1 cellular context compared by ENCODE assay signal in the genomic region with DNA sequence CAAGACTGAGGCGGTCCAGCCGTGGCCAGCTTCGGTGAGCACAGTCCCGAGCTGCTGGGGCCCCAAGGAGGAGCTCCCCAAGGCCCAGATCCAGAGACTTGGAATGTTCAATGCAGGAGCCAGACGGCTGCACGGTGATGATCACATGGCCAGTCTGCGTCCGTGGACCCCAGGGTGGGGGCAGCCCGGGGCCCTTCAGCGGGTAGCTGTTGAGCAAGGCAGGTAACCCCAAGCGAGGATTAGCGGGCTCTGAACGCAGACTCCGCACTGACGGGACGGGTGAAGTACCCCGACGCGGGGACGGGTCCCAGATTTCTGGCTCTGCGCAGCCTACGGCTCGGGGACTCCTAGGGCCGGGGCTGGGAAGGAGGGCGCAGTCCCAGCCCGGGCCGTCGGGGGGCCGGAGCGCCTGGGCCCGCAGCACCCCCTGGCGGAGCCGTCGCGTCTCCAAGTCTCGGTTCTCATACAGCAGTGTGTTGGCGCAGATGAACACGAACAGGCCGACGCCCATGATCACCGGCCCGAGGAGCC.
TF ChIP-seq lines count a peak whose summit lies in the region.

No MANE protein-coding gene starts in this region.

TF ChIP-seq in HepG2, 621 proteins besides CTCF, POLR2A, EP300 and RAD21 (continued from another document):
- TF ChIP-seq, protein P1, sequence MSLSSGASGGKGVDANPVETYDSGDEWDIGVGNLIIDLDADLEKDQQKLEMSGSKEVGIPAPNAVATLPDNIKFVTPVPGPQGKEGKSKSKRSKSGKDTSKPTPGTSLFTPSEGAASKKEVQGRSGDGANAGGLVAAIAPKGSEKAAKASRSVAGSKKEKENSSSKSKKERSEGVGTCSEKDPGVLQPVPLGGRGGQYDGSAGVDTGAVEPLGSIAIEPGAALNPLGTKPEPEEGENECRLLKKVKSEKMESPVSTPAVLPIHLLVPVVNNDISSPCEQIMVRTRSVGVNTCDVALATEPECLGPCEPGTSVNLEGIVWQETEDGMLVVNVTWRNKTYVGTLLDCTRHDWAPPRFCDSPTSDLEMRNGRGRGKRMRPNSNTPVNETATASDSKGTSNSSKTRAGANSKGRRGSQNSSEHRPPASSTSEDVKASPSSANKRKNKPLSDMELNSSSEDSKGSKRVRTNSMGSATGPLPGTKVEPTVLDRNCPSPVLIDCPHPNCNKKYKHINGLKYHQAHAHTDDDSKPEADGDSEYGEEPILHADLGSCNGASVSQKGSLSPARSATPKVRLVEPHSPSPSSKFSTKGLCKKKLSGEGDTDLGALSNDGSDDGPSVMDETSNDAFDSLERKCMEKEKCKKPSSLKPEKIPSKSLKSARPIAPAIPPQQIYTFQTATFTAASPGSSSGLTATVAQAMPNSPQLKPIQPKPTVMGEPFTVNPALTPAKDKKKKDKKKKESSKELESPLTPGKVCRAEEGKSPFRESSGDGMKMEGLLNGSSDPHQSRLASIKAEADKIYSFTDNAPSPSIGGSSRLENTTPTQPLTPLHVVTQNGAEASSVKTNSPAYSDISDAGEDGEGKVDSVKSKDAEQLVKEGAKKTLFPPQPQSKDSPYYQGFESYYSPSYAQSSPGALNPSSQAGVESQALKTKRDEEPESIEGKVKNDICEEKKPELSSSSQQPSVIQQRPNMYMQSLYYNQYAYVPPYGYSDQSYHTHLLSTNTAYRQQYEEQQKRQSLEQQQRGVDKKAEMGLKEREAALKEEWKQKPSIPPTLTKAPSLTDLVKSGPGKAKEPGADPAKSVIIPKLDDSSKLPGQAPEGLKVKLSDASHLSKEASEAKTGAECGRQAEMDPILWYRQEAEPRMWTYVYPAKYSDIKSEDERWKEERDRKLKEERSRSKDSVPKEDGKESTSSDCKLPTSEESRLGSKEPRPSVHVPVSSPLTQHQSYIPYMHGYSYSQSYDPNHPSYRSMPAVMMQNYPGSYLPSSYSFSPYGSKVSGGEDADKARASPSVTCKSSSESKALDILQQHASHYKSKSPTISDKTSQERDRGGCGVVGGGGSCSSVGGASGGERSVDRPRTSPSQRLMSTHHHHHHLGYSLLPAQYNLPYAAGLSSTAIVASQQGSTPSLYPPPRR (CRISPR knock-in tag; IDR thresholded peaks at IDR 0.05; ENCODE audit: borderline replicate concordance) = no peak
- no peak for TF ChIP-seq ZNF446 (CRISPR knock-in tag; IDR thresholded peaks at IDR 0.05)
- no peak for TF ChIP-seq HNF1A (IDR thresholded peaks at IDR 0.05; ENCODE audit: low read depth)
- TF ChIP-seq HNF1A (CRISPR knock-in tag; IDR thresholded peaks at IDR 0.05; ENCODE audit: borderline replicate concordance) = no peak
- no peak for TF ChIP-seq ZNF737 (CRISPR knock-in tag; IDR thresholded peaks at IDR 0.05; ENCODE audit: borderline replicate concordance)
- peak; percentile 97 for TF ChIP-seq ZBTB33 (CRISPR knock-in tag; IDR thresholded peaks at IDR 0.05)
- TF ChIP-seq SALL2 (CRISPR knock-in tag; IDR thresholded peaks at IDR 0.05) = no peak
- no peak for TF ChIP-seq MAZ (IDR thresholded peaks at IDR 0.05; ENCODE audit: borderline replicate concordance, low read depth, low read length)
- no peak for TF ChIP-seq MAZ (CRISPR knock-in tag; IDR thresholded peaks at IDR 0.05; ENCODE audit: low read depth)
- TF ChIP-seq HNRNPLL (IDR thresholded peaks at IDR 0.05; ENCODE audit: low read depth, low read length, poor library complexity, severe bottlenecking) = peak; percentile 7
- no peak for TF ChIP-seq HDAC6 (IDR thresholded peaks at IDR 0.05; ENCODE audit: low read depth, low read length)
- TF ChIP-seq GFI1 (CRISPR knock-in tag; IDR thresholded peaks at IDR 0.05; ENCODE audit: borderline replicate concordance) = no peak
- no peak for TF ChIP-seq ZNF850 (CRISPR knock-in tag; conservative IDR thresholded peaks at IDR 0.05)
- no peak for TF ChIP-seq PLRG1 (conservative IDR thresholded peaks at IDR 0.05)
- TF ChIP-seq NR2F1 (CRISPR knock-in tag; IDR thresholded peaks at IDR 0.05) = no peak
- peak; percentile 58 for TF ChIP-seq HOXA3 (CRISPR knock-in tag; IDR thresholded peaks at IDR 0.05)
- TF ChIP-seq, protein P2, sequence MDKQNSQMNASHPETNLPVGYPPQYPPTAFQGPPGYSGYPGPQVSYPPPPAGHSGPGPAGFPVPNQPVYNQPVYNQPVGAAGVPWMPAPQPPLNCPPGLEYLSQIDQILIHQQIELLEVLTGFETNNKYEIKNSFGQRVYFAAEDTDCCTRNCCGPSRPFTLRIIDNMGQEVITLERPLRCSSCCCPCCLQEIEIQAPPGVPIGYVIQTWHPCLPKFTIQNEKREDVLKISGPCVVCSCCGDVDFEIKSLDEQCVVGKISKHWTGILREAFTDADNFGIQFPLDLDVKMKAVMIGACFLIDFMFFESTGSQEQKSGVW (CRISPR knock-in tag; IDR thresholded peaks at IDR 0.05; ENCODE audit: borderline replicate concordance) = no peak
- TF ChIP-seq ZNF574 (CRISPR knock-in tag; IDR thresholded peaks at IDR 0.05) = no peak
- 0 out of 2 replicates have a peak, but pooled peaks have one; percentile 41 for TF ChIP-seq ZNF777 (CRISPR knock-in tag; IDR thresholded peaks at IDR 0.05)
- TF ChIP-seq FOXK2 (IDR thresholded peaks at IDR 0.05) = no peak
- no peak for TF ChIP-seq TFAP4 (IDR thresholded peaks at IDR 0.05; ENCODE audit: borderline replicate concordance, low read depth)
- TF ChIP-seq REPIN1 (CRISPR knock-in tag; IDR thresholded peaks at IDR 0.05; ENCODE audit: borderline replicate concordance, low read depth) = no peak
- TF ChIP-seq NR3C1 (CRISPR knock-in tag; IDR thresholded peaks at IDR 0.05) = no peak
- TF ChIP-seq ZNF207 (IDR thresholded peaks at IDR 0.05; ENCODE audit: borderline replicate concordance) = no peak
- TF ChIP-seq GTF2F1 (IDR thresholded peaks at IDR 0.05; ENCODE audit: low read length) = no peak
- TF ChIP-seq ZNF160 (CRISPR knock-in tag; IDR thresholded peaks at IDR 0.05) = no peak
- TF ChIP-seq ZFAT (CRISPR knock-in tag; conservative IDR thresholded peaks at IDR 0.05) = no peak
- no peak for TF ChIP-seq NFIB (CRISPR knock-in tag; IDR thresholded peaks at IDR 0.05; ENCODE audit: borderline replicate concordance)
